ENCODE assay signal across 8 cellular contexts in genomic region chr17:78879679-78880186, GRCh38. TPM values are rescaled to one million over a fixed set of nuclear protein-coding genes. Genes with fewer than 3 reads are reported as not detected.
DNase-seq lines count a peak whose midpoint lies in the region; ATAC-seq and TF ChIP-seq lines count a peak whose summit lies in the region.

No MANE protein-coding gene starts in this region.

- ATAC-seq in HG03571 (IDR thresholded peaks at IDR 0.05; ENCODE audit: unreplicated experiment) (no peak), GM21737 (IDR thresholded peaks at IDR 0.05; ENCODE audit: unreplicated experiment) (no peak), HG02610 (IDR thresholded peaks at IDR 0.05; ENCODE audit: unreplicated experiment) (no peak)

- H3K4me3 ChIP-seq in fibroblast of mammary gland (ENCODE audit: control insufficient read depth, low read depth, low read length), result no peak overlapping the region

- TF ChIP-seq CTCF in fibroblast of mammary gland (conservative IDR thresholded peaks at IDR 0.05; ENCODE audit: control insufficient read depth, insufficient read depth, low read depth, low read length), result no peak

- DNase-seq in GM03348 (ENCODE audit: low spot score) (peak; percentile 92), fibroblast of mammary gland (ENCODE audit: low read depth) (peak; percentile 98), posterior vena cava (ENCODE audit: low spot score) (peak; percentile 95), DMS79 treated with DMSO at 0.1 percent for 48 hours (lab: John Stamatoyannopoulos, UW) (no peak)
- DNase-seq in activated CD4-positive, alpha-beta T cell treated with anti-CD3 and anti-CD28 coated beads, Interleukin-2, amount 50 U/mL, for 48 hours, result peak; percentile 25 to 29

- intact Hi-C loops in posterior vena cava (cut with DNase I), result loop anchor here in 1 of 2 donors (5.0 kb wide), 1 partner anchor 43 kb away; no protein-coding TSS in a partner anchor

RNA-seq across cellular contexts. Expression of gene CEP295NL, which starts 23.3 kb away (rescaled TPM):
- 1 to 10 TPM; 4.1 to 4.9 TPM for total RNA-seq in posterior vena cava

RNA-seq across cellular contexts. Expression of gene USP36, which starts 39.1 kb away (rescaled TPM):
- total RNA-seq in posterior vena cava, result 10 to 100 TPM; 47.1 to 52.1 TPM

RNA-seq across cellular contexts. Expression of gene TIMP2, which starts 45.5 kb away (rescaled TPM):
- total RNA-seq in posterior vena cava, result 100 to 1,000 TPM; 484 to 701 TPM
